In genomic region chr2:18763338-18763737, GRCh38 we compare ENCODE assay signal across 25 cellular contexts.
DNase-seq lines count a peak whose midpoint lies in the region; ATAC-seq and TF ChIP-seq lines count a peak whose summit lies in the region.
"Had no signal": no experiment of that assay in that cellular context is flagged by ENCODE, and none has a peak within 500 bp of the region (broad histone marks: within the 10 kb centered on the region; RNA-seq: fewer than 3 reads in every experiment).

No MANE protein-coding gene starts in this region.

- 0 out of 2 replicates have a peak, but pooled peaks have one; percentile 18 for ATAC-seq in PC-3
- ATAC-seq: activated CD4-positive, CD25-positive, alpha-beta regulatory T cell treated with anti-CD3 and anti-CD28 coated beads, Interleukin-2, amount 50 U/mL, for 24 hours; activated T-helper 17 cell treated with anti-CD3 and anti-CD28 coated beads, Interleukin-2, amount 50 U/mL, for 72 hours; heart right ventricle had no signal

- H2AFZ ChIP-seq in PC-3 (ENCODE audit: low read length) = no peak overlapping the region

- H3K36me3 Mint-ChIP-seq in chondrocyte (ENCODE audit: low read depth) (peaks cover 5% of the 10 kb centered on the region), osteocyte (ENCODE audit: unreplicated experiment) (peaks cover 7% of the 10 kb centered on the region)

- TF ChIP-seq CTCF in PC-3 (conservative IDR thresholded peaks at IDR 0.05; ENCODE audit: low read depth, low read length) (no peak), chondrocyte (IDR thresholded peaks at IDR 0.05) (no peak), osteocyte (IDR thresholded peaks at IDR 0.05) (no peak)

- H3K27ac Mint-ChIP-seq in chondrocyte (ENCODE audit: unreplicated experiment) (peak overlapping the region; percentile 18), osteocyte (ENCODE audit: unreplicated experiment) (peak overlapping the region; percentile 32)
- H3K27ac Mint-ChIP-seq: activated CD4-positive, alpha-beta memory T cell treated with anti-CD3 and anti-CD28 coated beads, Interleukin-2, amount 10 ng/mL, durations not matched to agents 7 days and 5 days; activated naive CD4-positive, alpha-beta T cell treated with anti-CD3 and anti-CD28 coated beads, Interleukin-2, amount 50 U/mL, for 24 hours; activated T-helper 17 cell treated with anti-CD3 and anti-CD28 coated beads, Interleukin-2, amount 50 U/mL, for 72 hours; T-helper 1 cell treated with Interleukin-12 subunit alpha and Interleukin-12 subunit beta and Interleukin-4 antibody, amounts not matched to agents 30 μg/mL and 1 μg/mL, for 36 hours had no signal

- no peak overlapping the region for H3K27ac ChIP-seq in PC-3 (ENCODE audit: low read length)
- H3K27ac ChIP-seq: dorsolateral prefrontal cortex, heart right ventricle, RWPE1, skin epidermis, transverse colon had no signal

- peaks cover 16% of the 10 kb centered on the region for H3K4me1 Mint-ChIP-seq in chondrocyte (ENCODE audit: low read depth)
- peaks cover 15% of the 10 kb centered on the region for H3K4me1 Mint-ChIP-seq in osteocyte (ENCODE audit: unreplicated experiment)
- H3K4me1 Mint-ChIP-seq: activated CD4-positive, alpha-beta memory T cell treated with anti-CD3 and anti-CD28 coated beads, Interleukin-2, amount 10 ng/mL, durations not matched to agents 7 days and 5 days; activated naive CD4-positive, alpha-beta T cell treated with anti-CD3 and anti-CD28 coated beads, Interleukin-2, amount 50 U/mL, for 24 hours; activated T-helper 17 cell treated with anti-CD3 and anti-CD28 coated beads, Interleukin-2, amount 50 U/mL, for 72 hours had no signal

- no peak overlapping the region for H3K4me3 ChIP-seq in PC-3 (ENCODE audit: low read length)
- H3K4me3 ChIP-seq: dorsolateral prefrontal cortex, heart right ventricle, skin epidermis, transverse colon had no signal

- CTCF ChIA-PET in PC-3 (lab: Charles Lee) = no interaction called here

- H3K9me3 Mint-ChIP-seq in chondrocyte (ENCODE audit: low read depth) (peaks cover 15% of the 10 kb centered on the region), osteocyte (ENCODE audit: unreplicated experiment) (peaks cover 23% of the 10 kb centered on the region)
- H3K9me3 Mint-ChIP-seq: T-helper 1 cell treated with Interleukin-12 subunit alpha and Interleukin-12 subunit beta and Interleukin-4 antibody, amounts not matched to agents 30 μg/mL and 1 μg/mL, for 36 hours had no signal

- POLR2A ChIA-PET in PC-3 (lab: Charles Lee; ENCODE audit: unreplicated experiment) = no interaction called here

- H4K20me1 ChIP-seq in PC-3 (ENCODE audit: low read length) = no peaks in the 10 kb centered on the region

- H3K27me3 Mint-ChIP-seq in chondrocyte (ENCODE audit: low read depth) (no peaks in the 10 kb centered on the region), osteocyte (ENCODE audit: unreplicated experiment) (no peaks in the 10 kb centered on the region)
- H3K27me3 Mint-ChIP-seq: activated CD4-positive, alpha-beta memory T cell treated with anti-CD3 and anti-CD28 coated beads, Interleukin-2, amount 10 ng/mL, durations not matched to agents 7 days and 5 days; activated naive CD4-positive, alpha-beta T cell treated with anti-CD3 and anti-CD28 coated beads, Interleukin-2, amount 50 U/mL, for 24 hours; activated T-helper 17 cell treated with anti-CD3 and anti-CD28 coated beads, Interleukin-2, amount 50 U/mL, for 72 hours had no signal

- BruUV-seq in PC-3 (replicated peaks; lab: Mats Ljungman, UMichigan) = no TSS peak

- H3F3A ChIP-seq in PC-3 (ENCODE audit: low read length, unreplicated experiment) = no peaks in the 10 kb centered on the region

- no peaks in the 10 kb centered on the region for H3K36me3 ChIP-seq in PC-3 (ENCODE audit: low read depth, low read length)
- H3K36me3 ChIP-seq: heart right ventricle, transverse colon had no signal

- DNase-seq in PC-3 (no peak), chondrocyte (ENCODE audit: low spot score) (no peak), foreskin melanocyte (peak; percentile 65), osteocyte (ENCODE audit: extremely low spot score, unreplicated experiment) (no peak), SIG-M5 (lab: John Stamatoyannopoulos, UW) (no peak), HPDE6-E6E7 (ENCODE audit: extremely low spot score) (no peak)
- DNase-seq in stimulated activated CD4-positive, alpha-beta T cell treated with anti-CD3 and anti-CD28 coated beads, Interleukin-15, amount 100 ng/mL, for 24 hours = no peak
- DNase-seq: activated CD4-positive, alpha-beta memory T cell treated with anti-CD3 and anti-CD28 coated beads, Interleukin-2, amount 10 ng/mL, durations not matched to agents 7 days and 5 days; anterior cingulate cortex; central memory CD4-positive, alpha-beta T cell; DMS153; dorsolateral prefrontal cortex; heart right ventricle; NCI-H187; NCI-H2171 treated with DMSO at 0.1 percent for 48 hours; NCI-H526; nucleus accumbens; stimulated activated CD4-positive, alpha-beta T cell treated with anti-CD3 and anti-CD28 coated beads, Interleukin-2, amount 100 ng/mL, for 24 hours; transverse colon had no signal

- H3K79me2 ChIP-seq in PC-3 (ENCODE audit: low read length) = no peaks in the 10 kb centered on the region

- no peaks in the 10 kb centered on the region for H3K9me2 ChIP-seq in PC-3 (replicated peaks; ENCODE audit: low read length)

- no peak overlapping the region for H3K9ac ChIP-seq in PC-3 (ENCODE audit: low read length)

- H3K27me3 ChIP-seq in PC-3 (ENCODE audit: low read length) = no peaks in the 10 kb centered on the region
- H3K27me3 ChIP-seq: dorsolateral prefrontal cortex, heart right ventricle, transverse colon had no signal

- intact Hi-C loops in PC-3 (cut with micrococcal nuclease) = no loop called here

- H3K4me2 ChIP-seq in PC-3 (ENCODE audit: low read length) = no peak overlapping the region

- 0 out of 2 replicates have a peak, but pooled peaks cover 1% of the 10 kb centered on the region for H3K9me3 ChIP-seq in PC-3 (ENCODE audit: low read length)

- peaks cover 15% of the 10 kb centered on the region for H3K4me1 ChIP-seq in PC-3 (ENCODE audit: insufficient read depth, low read length)

- H3K4me3 Mint-ChIP-seq in chondrocyte (ENCODE audit: unreplicated experiment) (no peak overlapping the region), osteocyte (ENCODE audit: unreplicated experiment) (no peak overlapping the region)
- H3K4me3 Mint-ChIP-seq: activated CD4-positive, alpha-beta memory T cell treated with anti-CD3 and anti-CD28 coated beads, Interleukin-2, amount 10 ng/mL, durations not matched to agents 7 days and 5 days; activated naive CD4-positive, alpha-beta T cell treated with anti-CD3 and anti-CD28 coated beads, Interleukin-2, amount 50 U/mL, for 24 hours; activated T-helper 17 cell treated with anti-CD3 and anti-CD28 coated beads, Interleukin-2, amount 50 U/mL, for 72 hours; T-helper 1 cell treated with Interleukin-12 subunit alpha and Interleukin-12 subunit beta and Interleukin-4 antibody, amounts not matched to agents 30 μg/mL and 1 μg/mL, for 36 hours had no signal
